Comparison of ENCODE assay signal across 1 cellular context in the genomic region with DNA sequence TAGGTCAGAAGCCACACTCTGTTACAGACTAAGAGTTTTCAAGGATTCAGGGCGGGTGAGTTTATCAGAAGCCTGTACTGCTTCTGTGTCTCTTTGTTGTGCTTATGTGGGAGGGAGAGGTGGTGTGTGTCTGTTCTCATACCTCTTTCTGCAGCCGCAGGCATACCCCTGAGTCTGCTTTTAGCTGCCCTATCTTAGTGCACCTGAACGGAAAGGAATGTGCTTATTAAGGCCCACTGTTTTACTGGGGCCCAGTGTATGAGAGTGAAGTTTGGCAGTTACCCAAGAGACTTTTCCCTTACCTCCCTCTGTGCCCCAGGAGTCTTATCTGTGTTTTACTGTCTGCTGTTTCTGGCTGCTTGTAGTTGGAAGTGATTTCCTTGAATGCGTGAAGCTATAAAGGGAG.
TF ChIP-seq lines count a peak whose summit lies in the region.

No MANE protein-coding gene starts in this region.

TF ChIP-seq in HEK293, 187 proteins besides CTCF, POLR2A, EP300 and RAD21 (continued from another document):
- TF ChIP-seq, protein P1, sequence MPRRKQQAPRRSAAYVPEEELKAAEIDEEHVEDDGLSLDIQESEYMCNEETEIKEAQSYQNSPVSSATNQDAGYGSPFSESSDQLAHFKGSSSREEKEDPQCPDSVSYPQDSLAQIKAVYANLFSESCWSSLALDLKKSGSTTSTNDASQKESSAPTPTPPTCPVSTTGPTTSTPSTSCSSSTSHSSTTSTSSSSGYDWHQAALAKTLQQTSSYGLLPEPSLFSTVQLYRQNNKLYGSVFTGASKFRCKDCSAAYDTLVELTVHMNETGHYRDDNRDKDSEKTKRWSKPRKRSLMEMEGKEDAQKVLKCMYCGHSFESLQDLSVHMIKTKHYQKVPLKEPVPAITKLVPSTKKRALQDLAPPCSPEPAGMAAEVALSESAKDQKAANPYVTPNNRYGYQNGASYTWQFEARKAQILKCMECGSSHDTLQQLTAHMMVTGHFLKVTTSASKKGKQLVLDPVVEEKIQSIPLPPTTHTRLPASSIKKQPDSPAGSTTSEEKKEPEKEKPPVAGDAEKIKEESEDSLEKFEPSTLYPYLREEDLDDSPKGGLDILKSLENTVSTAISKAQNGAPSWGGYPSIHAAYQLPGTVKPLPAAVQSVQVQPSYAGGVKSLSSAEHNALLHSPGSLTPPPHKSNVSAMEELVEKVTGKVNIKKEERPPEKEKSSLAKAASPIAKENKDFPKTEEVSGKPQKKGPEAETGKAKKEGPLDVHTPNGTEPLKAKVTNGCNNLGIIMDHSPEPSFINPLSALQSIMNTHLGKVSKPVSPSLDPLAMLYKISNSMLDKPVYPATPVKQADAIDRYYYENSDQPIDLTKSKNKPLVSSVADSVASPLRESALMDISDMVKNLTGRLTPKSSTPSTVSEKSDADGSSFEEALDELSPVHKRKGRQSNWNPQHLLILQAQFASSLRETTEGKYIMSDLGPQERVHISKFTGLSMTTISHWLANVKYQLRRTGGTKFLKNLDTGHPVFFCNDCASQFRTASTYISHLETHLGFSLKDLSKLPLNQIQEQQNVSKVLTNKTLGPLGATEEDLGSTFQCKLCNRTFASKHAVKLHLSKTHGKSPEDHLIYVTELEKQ (tag by site-specific recombination; IDR thresholded peaks at IDR 0.05; ENCODE audit: borderline replicate concordance) = no peak
- TF ChIP-seq OSR2 (tag by site-specific recombination; IDR thresholded peaks at IDR 0.05) (peak; percentile 93), ZIC2 (tag by site-specific recombination; IDR thresholded peaks at IDR 0.05) (peak; percentile 66), ZNF335 (tag by site-specific recombination; conservative IDR thresholded peaks at IDR 0.05) (0 out of 2 replicates have a peak, but pooled peaks have one; percentile 12), FEZF1 (tag by site-specific recombination; IDR thresholded peaks at IDR 0.05) (peak; percentile 72), IKZF3 (tag by site-specific recombination; IDR thresholded peaks at IDR 0.05) (peak; percentile 56; the same call in 1 of the 2 replicates), ZFP69B (tag by site-specific recombination; IDR thresholded peaks at IDR 0.05) (peak; percentile 69; the same call in 1 of the 2 replicates), SP7 (tag by site-specific recombination; IDR thresholded peaks at IDR 0.05) (peak; percentile 69), ZNF184 (tag by site-specific recombination; IDR thresholded peaks at IDR 0.05) (no peak), ZNF341 (tag by site-specific recombination; IDR thresholded peaks at IDR 0.05; ENCODE audit: low read depth) (peak; percentile 79), ZNF600 (tag by site-specific recombination; IDR thresholded peaks at IDR 0.05) (0 out of 2 replicates have a peak, but pooled peaks have one; percentile 19), ZXDB (tag by site-specific recombination; IDR thresholded peaks at IDR 0.05) (0 out of 2 replicates have a peak, but pooled peaks have one; percentile 22), ZBTB48 (tag by site-specific recombination; IDR thresholded peaks at IDR 0.05) (peak; percentile 64; the same call in 1 of the 2 replicates), GLIS1 (tag by site-specific recombination; IDR thresholded peaks at IDR 0.05) (peak; percentile 82)
- TF ChIP-seq, protein P2, sequence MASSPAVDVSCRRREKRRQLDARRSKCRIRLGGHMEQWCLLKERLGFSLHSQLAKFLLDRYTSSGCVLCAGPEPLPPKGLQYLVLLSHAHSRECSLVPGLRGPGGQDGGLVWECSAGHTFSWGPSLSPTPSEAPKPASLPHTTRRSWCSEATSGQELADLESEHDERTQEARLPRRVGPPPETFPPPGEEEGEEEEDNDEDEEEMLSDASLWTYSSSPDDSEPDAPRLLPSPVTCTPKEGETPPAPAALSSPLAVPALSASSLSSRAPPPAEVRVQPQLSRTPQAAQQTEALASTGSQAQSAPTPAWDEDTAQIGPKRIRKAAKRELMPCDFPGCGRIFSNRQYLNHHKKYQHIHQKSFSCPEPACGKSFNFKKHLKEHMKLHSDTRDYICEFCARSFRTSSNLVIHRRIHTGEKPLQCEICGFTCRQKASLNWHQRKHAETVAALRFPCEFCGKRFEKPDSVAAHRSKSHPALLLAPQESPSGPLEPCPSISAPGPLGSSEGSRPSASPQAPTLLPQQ (tag by site-specific recombination; IDR thresholded peaks at IDR 0.05) = peak; percentile 84
- TF ChIP-seq, protein P3, sequence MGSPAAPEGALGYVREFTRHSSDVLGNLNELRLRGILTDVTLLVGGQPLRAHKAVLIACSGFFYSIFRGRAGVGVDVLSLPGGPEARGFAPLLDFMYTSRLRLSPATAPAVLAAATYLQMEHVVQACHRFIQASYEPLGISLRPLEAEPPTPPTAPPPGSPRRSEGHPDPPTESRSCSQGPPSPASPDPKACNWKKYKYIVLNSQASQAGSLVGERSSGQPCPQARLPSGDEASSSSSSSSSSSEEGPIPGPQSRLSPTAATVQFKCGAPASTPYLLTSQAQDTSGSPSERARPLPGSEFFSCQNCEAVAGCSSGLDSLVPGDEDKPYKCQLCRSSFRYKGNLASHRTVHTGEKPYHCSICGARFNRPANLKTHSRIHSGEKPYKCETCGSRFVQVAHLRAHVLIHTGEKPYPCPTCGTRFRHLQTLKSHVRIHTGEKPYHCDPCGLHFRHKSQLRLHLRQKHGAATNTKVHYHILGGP (tag by site-specific recombination; IDR thresholded peaks at IDR 0.05) = peak; percentile 41; the same call in 1 of the 2 replicates
- TF ChIP-seq, protein P4, sequence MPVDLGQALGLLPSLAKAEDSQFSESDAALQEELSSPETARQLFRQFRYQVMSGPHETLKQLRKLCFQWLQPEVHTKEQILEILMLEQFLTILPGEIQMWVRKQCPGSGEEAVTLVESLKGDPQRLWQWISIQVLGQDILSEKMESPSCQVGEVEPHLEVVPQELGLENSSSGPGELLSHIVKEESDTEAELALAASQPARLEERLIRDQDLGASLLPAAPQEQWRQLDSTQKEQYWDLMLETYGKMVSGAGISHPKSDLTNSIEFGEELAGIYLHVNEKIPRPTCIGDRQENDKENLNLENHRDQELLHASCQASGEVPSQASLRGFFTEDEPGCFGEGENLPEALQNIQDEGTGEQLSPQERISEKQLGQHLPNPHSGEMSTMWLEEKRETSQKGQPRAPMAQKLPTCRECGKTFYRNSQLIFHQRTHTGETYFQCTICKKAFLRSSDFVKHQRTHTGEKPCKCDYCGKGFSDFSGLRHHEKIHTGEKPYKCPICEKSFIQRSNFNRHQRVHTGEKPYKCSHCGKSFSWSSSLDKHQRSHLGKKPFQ (tag by site-specific recombination; IDR thresholded peaks at IDR 0.05) = peak; percentile 75
- TF ChIP-seq, protein P5, sequence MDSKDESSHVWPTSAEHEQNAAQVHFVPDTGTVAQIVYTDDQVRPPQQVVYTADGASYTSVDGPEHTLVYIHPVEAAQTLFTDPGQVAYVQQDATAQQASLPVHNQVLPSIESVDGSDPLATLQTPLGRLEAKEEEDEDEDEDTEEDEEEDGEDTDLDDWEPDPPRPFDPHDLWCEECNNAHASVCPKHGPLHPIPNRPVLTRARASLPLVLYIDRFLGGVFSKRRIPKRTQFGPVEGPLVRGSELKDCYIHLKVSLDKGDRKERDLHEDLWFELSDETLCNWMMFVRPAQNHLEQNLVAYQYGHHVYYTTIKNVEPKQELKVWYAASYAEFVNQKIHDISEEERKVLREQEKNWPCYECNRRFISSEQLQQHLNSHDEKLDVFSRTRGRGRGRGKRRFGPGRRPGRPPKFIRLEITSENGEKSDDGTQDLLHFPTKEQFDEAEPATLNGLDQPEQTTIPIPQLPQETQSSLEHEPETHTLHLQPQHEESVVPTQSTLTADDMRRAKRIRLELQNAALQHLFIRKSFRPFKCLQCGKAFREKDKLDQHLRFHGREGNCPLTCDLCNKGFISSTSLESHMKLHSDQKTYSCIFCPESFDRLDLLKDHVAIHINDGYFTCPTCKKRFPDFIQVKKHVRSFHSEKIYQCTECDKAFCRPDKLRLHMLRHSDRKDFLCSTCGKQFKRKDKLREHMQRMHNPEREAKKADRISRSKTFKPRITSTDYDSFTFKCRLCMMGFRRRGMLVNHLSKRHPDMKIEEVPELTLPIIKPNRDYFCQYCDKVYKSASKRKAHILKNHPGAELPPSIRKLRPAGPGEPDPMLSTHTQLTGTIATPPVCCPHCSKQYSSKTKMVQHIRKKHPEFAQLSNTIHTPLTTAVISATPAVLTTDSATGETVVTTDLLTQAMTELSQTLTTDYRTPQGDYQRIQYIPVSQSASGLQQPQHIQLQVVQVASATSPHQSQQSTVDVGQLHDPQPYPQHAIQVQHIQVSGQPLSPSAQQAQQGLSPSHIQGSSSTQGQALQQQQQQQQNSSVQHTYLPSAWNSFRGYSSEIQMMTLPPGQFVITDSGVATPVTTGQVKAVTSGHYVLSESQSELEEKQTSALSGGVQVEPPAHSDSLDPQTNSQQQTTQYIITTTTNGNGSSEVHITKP (tag by site-specific recombination; IDR thresholded peaks at IDR 0.05) = peak; percentile 24; the same call in 1 of the 2 replicates
- TF ChIP-seq, protein P6, sequence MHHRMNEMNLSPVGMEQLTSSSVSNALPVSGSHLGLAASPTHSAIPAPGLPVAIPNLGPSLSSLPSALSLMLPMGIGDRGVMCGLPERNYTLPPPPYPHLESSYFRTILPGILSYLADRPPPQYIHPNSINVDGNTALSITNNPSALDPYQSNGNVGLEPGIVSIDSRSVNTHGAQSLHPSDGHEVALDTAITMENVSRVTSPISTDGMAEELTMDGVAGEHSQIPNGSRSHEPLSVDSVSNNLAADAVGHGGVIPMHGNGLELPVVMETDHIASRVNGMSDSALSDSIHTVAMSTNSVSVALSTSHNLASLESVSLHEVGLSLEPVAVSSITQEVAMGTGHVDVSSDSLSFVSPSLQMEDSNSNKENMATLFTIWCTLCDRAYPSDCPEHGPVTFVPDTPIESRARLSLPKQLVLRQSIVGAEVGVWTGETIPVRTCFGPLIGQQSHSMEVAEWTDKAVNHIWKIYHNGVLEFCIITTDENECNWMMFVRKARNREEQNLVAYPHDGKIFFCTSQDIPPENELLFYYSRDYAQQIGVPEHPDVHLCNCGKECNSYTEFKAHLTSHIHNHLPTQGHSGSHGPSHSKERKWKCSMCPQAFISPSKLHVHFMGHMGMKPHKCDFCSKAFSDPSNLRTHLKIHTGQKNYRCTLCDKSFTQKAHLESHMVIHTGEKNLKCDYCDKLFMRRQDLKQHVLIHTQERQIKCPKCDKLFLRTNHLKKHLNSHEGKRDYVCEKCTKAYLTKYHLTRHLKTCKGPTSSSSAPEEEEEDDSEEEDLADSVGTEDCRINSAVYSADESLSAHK (tag by site-specific recombination; IDR thresholded peaks at IDR 0.05) = 0 out of 2 replicates have a peak, but pooled peaks have one; percentile 28
